Comparison of ENCODE assay signal across 8 cellular contexts in the genomic region with DNA sequence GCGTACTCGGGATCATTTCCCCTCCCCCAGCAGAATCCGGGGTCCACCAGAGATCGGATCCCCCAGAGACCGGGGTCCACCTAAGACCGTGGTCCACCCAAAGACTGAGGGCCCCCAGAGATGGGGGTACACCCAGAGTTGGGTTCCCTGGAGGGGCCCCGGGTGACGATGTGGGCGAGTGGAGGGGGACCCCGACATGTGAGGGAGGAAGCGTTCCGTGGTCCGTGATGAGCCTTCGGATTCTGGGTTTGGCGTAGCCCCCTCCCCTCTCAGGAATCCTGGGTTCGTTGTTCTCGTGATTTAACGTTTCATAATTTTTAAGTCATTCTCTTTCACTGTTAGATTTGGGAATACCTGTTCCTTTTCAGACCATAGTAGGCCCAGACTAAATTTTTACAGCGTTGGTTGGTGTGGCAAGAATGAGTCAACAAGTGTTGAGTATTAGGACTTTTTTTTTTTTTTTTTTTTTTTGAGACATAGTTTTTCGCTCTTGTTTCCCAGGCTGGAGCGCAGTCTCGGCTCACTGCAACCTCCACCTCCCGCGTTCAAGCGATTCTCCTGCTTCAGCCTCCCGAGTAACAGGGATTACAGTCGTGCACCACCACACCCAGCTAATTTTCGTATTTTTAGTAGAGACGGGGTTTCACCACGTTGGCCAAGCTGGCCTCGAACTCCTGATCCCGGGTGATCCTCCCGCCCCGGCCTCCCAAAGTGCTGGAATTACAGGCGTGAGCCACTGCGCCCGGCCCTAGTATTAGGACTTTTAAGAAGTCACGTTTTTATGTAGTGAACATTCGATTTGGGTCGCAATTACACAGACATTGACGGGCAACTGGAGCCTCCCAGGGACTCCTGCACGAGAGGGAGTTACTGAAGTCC. TPM values are rescaled to one million over a fixed set of nuclear protein-coding genes. Genes with fewer than 3 reads are reported as not detected.
DNase-seq lines count a peak whose midpoint lies in the region; ATAC-seq, FAIRE-seq and TF ChIP-seq lines count a peak whose summit lies in the region.

No MANE protein-coding gene starts in this region.

- no peaks in the 10 kb centered on the region for H3K9me3 ChIP-seq in iPS DF 6.9 (ENCODE audit: control insufficient read depth, insufficient read depth, low read length)

- peak overlapping the region; percentile 91 for H3K4me3 Mint-ChIP-seq in activated T-helper 2 cell treated with anti-CD3 and anti-CD28 coated beads, Interferon-gamma antibody, Interleukin-2, Interleukin-4, amounts not matched to agents 10 μg/mL and 5 μg/mL and 100 μg/mL, durations not matched to agents 14 hours and 24 hours and 36 hours (ENCODE audit: low read depth)

- peak; percentile 45 for DNase-seq in GM10266 (ENCODE audit: extremely low spot score)
- DNase-seq in activated T-helper 2 cell treated with anti-CD3 and anti-CD28 coated beads, Interferon-gamma antibody, Interleukin-2, Interleukin-4, amounts not matched to agents 10 μg/mL and 5 μg/mL and 100 μg/mL, durations not matched to agents 14 hours and 24 hours and 36 hours (ENCODE audit: low spot score), result no peak
- no peak for DNase-seq in iPS DF 6.9 (ENCODE audit: low read depth, low spot score)
- peak; percentile 14 to 23 for DNase-seq in stimulated activated CD4-positive, alpha-beta T cell treated with anti-CD3 and anti-CD28 coated beads, Interleukin-1b, Interleukin-23, amount 100 ng/mL, for 4 hours (ENCODE audit: low read depth in 2 of 2)
- DNase-seq in HTR-8/SVneo (ENCODE audit: insufficient read length, low spot score), result no peak
- DNase-seq in NCI-H69 (lab: John Stamatoyannopoulos, UW), result no peak

- peaks cover 22% of the 10 kb centered on the region for H3K4me1 Mint-ChIP-seq in activated T-helper 2 cell treated with anti-CD3 and anti-CD28 coated beads, Interferon-gamma antibody, Interleukin-2, Interleukin-4, amounts not matched to agents 10 μg/mL and 5 μg/mL and 100 μg/mL, durations not matched to agents 14 hours and 24 hours and 36 hours (ENCODE audit: low read depth)

- no peak for FAIRE-seq in HTR-8/SVneo (lab: Jason Lieb, UNC)

- H3K27ac ChIP-seq in iPS DF 6.9 (ENCODE audit: low read length), result no peak overlapping the region

- peaks cover 11% of the 10 kb centered on the region; the same call in 1 of the 2 replicates for H3K36me3 ChIP-seq in iPS DF 6.9 (ENCODE audit: control insufficient read depth, insufficient read depth, low read length)

- peak; percentile 8 for ATAC-seq in HG02973 (IDR thresholded peaks at IDR 0.05; ENCODE audit: unreplicated experiment)
- no peak for ATAC-seq in GM18909 (IDR thresholded peaks at IDR 0.05; ENCODE audit: poor library complexity, unreplicated experiment)

- TF ChIP-seq CTCF in GM10266 (IDR thresholded peaks at IDR 0.05; ENCODE audit: control insufficient read depth, insufficient read depth, low read depth, missing control alignments), result no peak

- peaks cover 48% of the 10 kb centered on the region for H3K36me3 Mint-ChIP-seq in activated T-helper 2 cell treated with anti-CD3 and anti-CD28 coated beads, Interferon-gamma antibody, Interleukin-2, Interleukin-4, amounts not matched to agents 10 μg/mL and 5 μg/mL and 100 μg/mL, durations not matched to agents 14 hours and 24 hours and 36 hours (ENCODE audit: low read depth)

- H3K9me3 Mint-ChIP-seq in activated T-helper 2 cell treated with anti-CD3 and anti-CD28 coated beads, Interferon-gamma antibody, Interleukin-2, Interleukin-4, amounts not matched to agents 10 μg/mL and 5 μg/mL and 100 μg/mL, durations not matched to agents 14 hours and 24 hours and 36 hours, result no peaks in the 10 kb centered on the region

- H3K27me3 Mint-ChIP-seq in activated T-helper 2 cell treated with anti-CD3 and anti-CD28 coated beads, Interferon-gamma antibody, Interleukin-2, Interleukin-4, amounts not matched to agents 10 μg/mL and 5 μg/mL and 100 μg/mL, durations not matched to agents 14 hours and 24 hours and 36 hours (ENCODE audit: low read depth), result no peaks in the 10 kb centered on the region

- H3K4me3 ChIP-seq in iPS DF 6.9 (ENCODE audit: low read length), result peak overlapping the region; percentile 94

- no peaks in the 10 kb centered on the region for H3K4me1 ChIP-seq in iPS DF 6.9 (ENCODE audit: control insufficient read depth, insufficient read depth, low read length)

- no peaks in the 10 kb centered on the region for H3K27me3 ChIP-seq in iPS DF 6.9 (ENCODE audit: control insufficient read depth, insufficient read depth, low read length)

- intact Hi-C loops in activated T-helper 2 cell treated with anti-CD3 and anti-CD28 coated beads, Interferon-gamma antibody, Interleukin-2, Interleukin-4, amounts not matched to agents 10 μg/mL and 5 μg/mL and 100 μg/mL, durations not matched to agents 14 hours and 24 hours and 36 hours (cut with micrococcal nuclease), result loop anchor here (1.0 to 2.0 kb wide), 2 partner anchors 59 to 60 kb away; a partner anchor contains a TSS

- H3K27ac Mint-ChIP-seq in activated T-helper 2 cell treated with anti-CD3 and anti-CD28 coated beads, Interferon-gamma antibody, Interleukin-2, Interleukin-4, amounts not matched to agents 10 μg/mL and 5 μg/mL and 100 μg/mL, durations not matched to agents 14 hours and 24 hours and 36 hours, result peak overlapping the region; percentile 93

- WGBS in iPS DF 6.9 (ENCODE audit: insufficient coverage, insufficient read length), result no CpG with 5 or more reads among the region's 42 CpGs

RNA-seq across cellular contexts. Expression of a gene that starts 0.7 kb away (rescaled TPM):
- total RNA-seq in activated T-helper 2 cell treated with anti-CD3 and anti-CD28 coated beads, Interferon-gamma antibody, Interleukin-2, Interleukin-4, amounts not matched to agents 10 μg/mL and 5 μg/mL and 100 μg/mL, durations not matched to agents 14 hours and 24 hours and 36 hours, result 134 and 135 TPM in 2 replicates

RNA-seq across cellular contexts. Expression of a gene that starts 36.8 kb away (rescaled TPM):
- not detected in 2 replicates for total RNA-seq in activated T-helper 2 cell treated with anti-CD3 and anti-CD28 coated beads, Interferon-gamma antibody, Interleukin-2, Interleukin-4, amounts not matched to agents 10 μg/mL and 5 μg/mL and 100 μg/mL, durations not matched to agents 14 hours and 24 hours and 36 hours

RNA-seq across cellular contexts. Expression of a gene that starts 57.4 kb away (rescaled TPM):
- 137 and 152 TPM in 2 replicates for total RNA-seq in activated T-helper 2 cell treated with anti-CD3 and anti-CD28 coated beads, Interferon-gamma antibody, Interleukin-2, Interleukin-4, amounts not matched to agents 10 μg/mL and 5 μg/mL and 100 μg/mL, durations not matched to agents 14 hours and 24 hours and 36 hours

Comparison
In these comparisons a context has a peak if more than half of its experiments do, and no peak if none do; other contexts are left out.
1. DNase-seq: peak in GM10266 (single experiment) and stimulated activated CD4-positive, alpha-beta T cell treated with anti-CD3 and anti-CD28 coated beads, Interleukin-1b, Interleukin-23, amount 100 ng/mL, for 4 hours (2 of 2); none in activated T-helper 2 cell treated with anti-CD3 and anti-CD28 coated beads, Interferon-gamma antibody, Interleukin-2, Interleukin-4, amounts not matched to agents 10 μg/mL and 5 μg/mL and 100 μg/mL, durations not matched to agents 14 hours and 24 hours and 36 hours (single experiment), iPS DF 6.9 (single experiment), HTR-8/SVneo (single experiment) and NCI-H69 (single experiment).